Comparison of ENCODE assay signal across 8 cellular contexts in the genomic region with DNA sequence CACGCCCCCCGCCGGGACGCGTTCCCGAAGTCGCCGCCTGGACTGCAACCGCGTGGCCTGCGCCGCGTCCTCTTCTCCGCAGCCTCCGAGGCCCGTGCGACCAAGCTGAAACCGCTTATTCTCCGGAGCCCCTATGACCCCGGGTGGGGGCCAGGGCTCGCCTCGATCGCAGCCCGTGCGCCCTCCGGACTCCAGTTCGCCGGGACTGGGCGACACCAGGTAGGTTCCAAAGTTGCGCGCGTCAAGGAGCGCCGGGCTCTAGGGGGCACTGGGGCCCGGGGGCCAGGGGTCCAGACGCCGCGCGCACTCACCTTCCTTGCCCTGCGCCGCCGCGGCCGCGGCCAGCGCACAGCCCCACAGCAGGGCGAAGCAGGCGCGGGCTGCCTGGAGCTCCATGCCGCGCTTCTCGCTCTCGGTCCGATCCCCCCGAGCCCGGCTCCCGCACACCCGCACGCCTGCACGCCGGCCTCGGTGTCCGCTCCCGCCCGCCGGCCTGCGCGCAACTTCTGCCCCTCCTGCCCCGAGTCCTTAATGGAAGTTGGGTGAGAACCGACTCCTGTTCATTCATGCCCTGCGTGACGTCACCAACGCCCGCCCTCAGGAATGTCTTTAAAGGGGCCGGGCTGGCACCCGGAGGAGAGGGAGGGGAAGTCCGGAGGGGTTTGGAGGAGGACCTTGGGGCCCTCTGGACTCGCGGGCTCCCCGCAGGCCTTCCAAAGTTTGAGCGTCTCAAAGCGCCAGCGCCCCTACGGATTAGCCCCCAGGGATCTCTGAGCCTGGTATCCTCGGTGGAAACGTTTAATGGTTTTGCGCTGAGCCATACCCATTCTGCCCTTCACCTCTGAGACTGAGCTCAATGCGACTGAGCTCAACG. TPM values are rescaled to one million over a fixed set of nuclear protein-coding genes. Genes with fewer than 3 reads are reported as not detected.
DNase-seq lines count a peak whose midpoint lies in the region; ATAC-seq and TF ChIP-seq lines count a peak whose summit lies in the region.

A gene (minus strand): TSS at position 533 of the 874 bp plus-strand sequence. CDS start 137 bp downstream, at position 396.

- CTCF ChIA-PET in AG04449 (lab: Yijun Ruan, JAX) = interaction anchor here (0.6 to 15.2 kb wide), 11 partner anchors 9 to 83 kb away, joined by 3 to 217 read pairs (median 5); no protein-coding TSS in a partner anchor

- H3K4me3 ChIP-seq in AG04449 (ENCODE audit: low read depth, low read length) (peak within 1 kb of the TSS; percentile 84), epithelial cell of proximal tubule (ENCODE audit: low read depth, low read length) (peak within 1 kb of the TSS; percentile 92), mesendoderm (ENCODE audit: low read length) (peak within 1 kb of the TSS; percentile 93), tibial nerve (peak within 1 kb of the TSS; percentile 65 to 89 (median 82))

- TF ChIP-seq POLR2A in tibial nerve (IDR thresholded peaks at IDR 0.05) = peak; percentile 83 to 96

- H2AK5ac ChIP-seq in mesendoderm (ENCODE audit: low read length) = peak within 1 kb of the TSS; percentile 65

- no peak within 1 kb of the TSS for H4K5ac ChIP-seq in mesendoderm (ENCODE audit: low read length)

- H3K4me1 ChIP-seq in mesendoderm (ENCODE audit: control insufficient read depth, low read depth, low read length) (peaks cover 22% of the 10 kb centered on the region), tibial nerve (peaks cover 0 to 53% (median 45%) of the 10 kb centered on the region in 4 donors)

- H3K27ac ChIP-seq in mesendoderm (ENCODE audit: low read depth, low read length) (peak within 1 kb of the TSS; percentile 85), tibial nerve (peak within 1 kb of the TSS; percentile 93 to 95 (median 94))

- H3K79me1 ChIP-seq in mesendoderm (ENCODE audit: low read length) = peaks cover 2% of the 10 kb centered on the region

- H3K4ac ChIP-seq in mesendoderm (ENCODE audit: low read depth, low read length) = peak within 1 kb of the TSS; percentile 93

- no peak within 1 kb of the TSS for H2BK15ac ChIP-seq in mesendoderm (replicated peaks; ENCODE audit: low read depth)

- H3K18ac ChIP-seq in mesendoderm (ENCODE audit: low read length) = peak within 1 kb of the TSS; percentile 96

- peak; percentile 64 to 97 for TF ChIP-seq EP300 in tibial nerve (IDR thresholded peaks at IDR 0.05)

- H3K56ac ChIP-seq in mesendoderm (ENCODE audit: low read length) = peak within 1 kb of the TSS; percentile 97

- peaks cover under 1% of the 10 kb centered on the region for H3K36me3 ChIP-seq in mesendoderm (ENCODE audit: control insufficient read depth, insufficient read depth, low read length)
- no peaks in the 10 kb centered on the region for H3K36me3 ChIP-seq in tibial nerve

- no CpG with 5 or more reads among the region's 89 CpGs for WGBS in mesendoderm (ENCODE audit: extremely low coverage, insufficient coverage, low lambda C conversion rate)
- WGBS in tibial nerve, 2 donors = 1 to 7% methylated on average over 40 to 52 of the region's 89 CpGs

- H3K23ac ChIP-seq in mesendoderm (ENCODE audit: low read length) = peak within 1 kb of the TSS; percentile 86

- ATAC-seq in HG03457 (IDR thresholded peaks at IDR 0.05; ENCODE audit: unreplicated experiment) = no peak

- peak within 1 kb of the TSS; percentile 35 for H2BK120ac ChIP-seq in mesendoderm (ENCODE audit: low read depth, low read length)

- TF ChIP-seq CTCF in AG04449 (IDR thresholded peaks at IDR 0.05; ENCODE audit: insufficient read depth, low read length, missing control alignments) = no peak
- TF ChIP-seq CTCF in epithelial cell of proximal tubule (conservative IDR thresholded peaks at IDR 0.05; ENCODE audit: low read depth, low read length) = no peak
- no peak for TF ChIP-seq CTCF in tibial nerve (IDR thresholded peaks at IDR 0.05)

- peak within 1 kb of the TSS; percentile 79 for H3K4me2 ChIP-seq in mesendoderm (ENCODE audit: low read length)

- H3K9me3 ChIP-seq in tibial nerve = no peaks in the 10 kb centered on the region

- H2BK5ac ChIP-seq in mesendoderm (ENCODE audit: low read length) = peak within 1 kb of the TSS; percentile 90

- H4K8ac ChIP-seq in mesendoderm (ENCODE audit: low read depth, low read length) = no peak within 1 kb of the TSS

- POLR2A ChIA-PET in AG04449 (lab: Yijun Ruan, JAX) = interaction anchor here (0.5 to 4.3 kb wide), 6 partner anchors 8 to 19 kb away, joined by 3 to 26 read pairs (median 4); no protein-coding TSS in a partner anchor

- DNase-seq in AG04449 (ENCODE audit: low read depth, low spot score) = no peak
- peak; percentile 78 for DNase-seq in H4 (ENCODE audit: low spot score)
- DNase-seq in T-helper 9 cell = peak; percentile 11
- no peak for DNase-seq in epithelial cell of proximal tubule (ENCODE audit: low read depth)
- DNase-seq in mesendoderm = peak; percentile 98
- DNase-seq in tibial nerve (ENCODE audit: low spot score in 2 of 2) = peak; percentile 89 to 90
- DNase-seq in NCI-H2029 treated with DMSO at 0.1 percent for 48 hours (lab: John Stamatoyannopoulos, UW) = no peak

- peak within 1 kb of the TSS; percentile 97 for H3K9ac ChIP-seq in mesendoderm (ENCODE audit: low read length)

- peaks cover 53% of the 10 kb centered on the region for H3K79me2 ChIP-seq in mesendoderm (ENCODE audit: control insufficient read depth, insufficient read depth, low read length)

- H3K27me3 ChIP-seq in mesendoderm (ENCODE audit: insufficient read depth, low read length, poor library complexity) (no peaks in the 10 kb centered on the region), tibial nerve (no peaks in the 10 kb centered on the region)

RNA-seq across cellular contexts. Expression of the gene that starts here (rescaled TPM):
- 10.1 and 14.2 TPM in 2 replicates for total RNA-seq in H4 (2014; rRNA removed; shearing (Covaris generic))
- total RNA-seq in epithelial cell of proximal tubule (112 and 131 TPM in 2 replicates), tibial nerve (10 to 100 TPM; 30.0 to 66.9 (median 35.9) TPM)
- 78.4 TPM for polyA plus RNA-seq in mesendoderm (2013, experiment 1 of 2)
- 74.3 TPM for polyA plus RNA-seq in mesendoderm (2013, experiment 2 of 2)

Comparison
In these comparisons a context has a peak if more than half of its experiments do, and no peak if none do; other contexts are left out.
1. DNase-seq: peak in H4 (single experiment), T-helper 9 cell (single experiment), mesendoderm (single experiment) and tibial nerve (2 of 2); none in AG04449 (single experiment), epithelial cell of proximal tubule (single experiment) and NCI-H2029 treated with DMSO at 0.1 percent for 48 hours (single experiment).
2. Peak in every context shown above with its lines, with median percentiles within 50 percentile points of each other: H3K4me3 ChIP-seq.